Comparison of ENCODE assay signal across 1 cellular context in the genomic region with DNA sequence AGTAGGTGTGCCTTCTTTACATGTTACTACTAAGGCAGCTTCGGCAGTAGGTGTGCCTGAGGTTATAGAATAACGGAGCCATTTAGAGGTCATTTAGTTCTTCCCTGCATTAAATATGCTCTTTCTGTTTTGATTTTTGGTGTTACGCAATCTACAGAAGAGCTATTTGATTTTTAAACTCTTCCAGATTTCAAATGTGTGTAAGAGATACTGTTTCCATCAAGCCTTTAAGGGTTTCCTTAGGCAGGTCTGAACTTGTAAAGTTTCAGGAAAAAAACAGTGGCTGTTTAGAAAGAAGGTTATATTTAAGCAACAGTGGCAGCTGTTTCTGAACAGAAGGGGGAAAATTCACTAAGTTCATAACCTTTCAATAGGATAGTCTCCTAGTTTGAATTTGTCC.
TF ChIP-seq lines count a peak whose summit lies in the region.

No MANE protein-coding gene starts in this region.

TF ChIP-seq in K562, 482 proteins besides CTCF, POLR2A, EP300 and RAD21:
- TF ChIP-seq, protein P1, sequence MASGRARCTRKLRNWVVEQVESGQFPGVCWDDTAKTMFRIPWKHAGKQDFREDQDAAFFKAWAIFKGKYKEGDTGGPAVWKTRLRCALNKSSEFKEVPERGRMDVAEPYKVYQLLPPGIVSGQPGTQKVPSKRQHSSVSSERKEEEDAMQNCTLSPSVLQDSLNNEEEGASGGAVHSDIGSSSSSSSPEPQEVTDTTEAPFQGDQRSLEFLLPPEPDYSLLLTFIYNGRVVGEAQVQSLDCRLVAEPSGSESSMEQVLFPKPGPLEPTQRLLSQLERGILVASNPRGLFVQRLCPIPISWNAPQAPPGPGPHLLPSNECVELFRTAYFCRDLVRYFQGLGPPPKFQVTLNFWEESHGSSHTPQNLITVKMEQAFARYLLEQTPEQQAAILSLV (tag; IDR thresholded peaks at IDR 0.05): peak; percentile 82
- TF ChIP-seq, protein P2, sequence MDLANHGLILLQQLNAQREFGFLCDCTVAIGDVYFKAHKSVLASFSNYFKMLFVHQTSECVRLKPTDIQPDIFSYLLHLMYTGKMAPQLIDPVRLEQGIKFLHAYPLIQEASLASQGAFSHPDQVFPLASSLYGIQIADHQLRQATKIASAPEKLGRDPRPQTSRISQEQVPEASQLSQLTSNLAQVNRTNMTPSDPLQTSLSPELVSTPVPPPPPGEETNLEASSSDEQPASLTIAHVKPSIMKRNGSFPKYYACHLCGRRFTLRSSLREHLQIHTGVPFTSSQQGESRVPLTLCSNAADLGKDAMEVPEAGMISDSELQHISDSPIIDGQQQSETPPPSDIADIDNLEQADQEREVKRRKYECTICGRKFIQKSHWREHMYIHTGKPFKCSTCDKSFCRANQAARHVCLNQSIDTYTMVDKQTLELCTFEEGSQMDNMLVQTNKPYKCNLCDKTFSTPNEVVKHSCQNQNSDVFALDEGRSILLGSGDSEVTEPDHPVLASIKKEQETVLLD (IDR thresholded peaks at IDR 0.05): no peak
- TF ChIP-seq CEBPB (tag; IDR thresholded peaks at IDR 0.05) (peak; percentile 98), CEBPG (CRISPR knock-in tag; IDR thresholded peaks at IDR 0.05) (peak; percentile 34; the same call in 1 of the 2 replicates), CEBPG (tag; conservative IDR thresholded peaks at IDR 0.05 in 1 of 2, IDR thresholded peaks at IDR 0.05 in 1 of 2) (peak; percentile 85 to 97)
